In the genomic region with DNA sequence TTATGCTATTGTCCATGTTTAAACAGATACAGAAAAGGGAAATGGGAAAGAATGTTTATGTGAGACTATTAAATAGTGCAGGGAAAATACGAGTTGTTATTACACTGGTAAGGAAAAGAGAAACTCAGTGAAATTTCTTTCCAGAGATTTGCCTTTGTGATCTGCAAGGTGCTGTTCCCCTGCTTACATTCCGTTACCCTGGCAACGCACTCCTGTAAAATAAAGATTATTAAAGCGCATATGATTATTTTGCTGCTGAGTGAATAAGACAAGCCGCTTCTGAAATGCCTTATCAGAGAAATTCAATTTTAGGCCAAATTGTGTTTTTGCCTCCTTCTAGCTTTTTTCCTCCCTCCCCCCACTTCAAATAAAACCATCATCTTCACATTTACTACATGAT, we compare ENCODE assay signal across 16 cellular contexts.
DNase-seq lines count a peak whose midpoint lies in the region; FAIRE-seq and TF ChIP-seq lines count a peak whose summit lies in the region.
"Had no signal": no experiment of that assay in that cellular context is flagged by ENCODE, and none has a peak within 500 bp of the region (broad histone marks: within the 10 kb centered on the region; RNA-seq: fewer than 3 reads in every experiment).

No MANE protein-coding gene starts in this region.

- peaks cover 37% of the 10 kb centered on the region for H3K4me1 Mint-ChIP-seq in brain
- H3K4me1 Mint-ChIP-seq in mesothelial cell of epicardium: peaks cover 26% of the 10 kb centered on the region
- H3K4me1 Mint-ChIP-seq: IgD-negative memory B cell had no signal

- no peak for DNase-seq in GM18507 (ENCODE audit: extremely low spot score, insufficient read length, low read depth)
- DNase-seq in mesothelial cell of epicardium (ENCODE audit: low spot score in 2 of 2, unreplicated experiment in 2 of 2): no peak
- peak; percentile 38 for DNase-seq in putamen (ENCODE audit: low spot score)
- no peak for DNase-seq in A172 (ENCODE audit: low spot score)
- DNase-seq in NCI-H748 treated with DMSO at 0.1 percent for 48 hours (lab: John Stamatoyannopoulos, UW): no peak
- DNase-seq: ACHN; Caco-2; CD4-positive, alpha-beta T cell; GM23248 had no signal

- H3K27me3 Mint-ChIP-seq in brain (no peaks in the 10 kb centered on the region), mesothelial cell of epicardium (ENCODE audit: low read depth) (no peaks in the 10 kb centered on the region)
- H3K27me3 Mint-ChIP-seq: CD4-positive, alpha-beta T cell; IgD-negative memory B cell had no signal

- H3K36me3 Mint-ChIP-seq in brain (no peaks in the 10 kb centered on the region), mesothelial cell of epicardium (no peaks in the 10 kb centered on the region)

- H3K4me3 Mint-ChIP-seq in brain: no peak overlapping the region
- no peak overlapping the region for H3K4me3 Mint-ChIP-seq in mesothelial cell of epicardium
- H3K4me3 Mint-ChIP-seq: CD4-positive, alpha-beta T cell; IgD-negative memory B cell had no signal

- H3K27ac Mint-ChIP-seq in brain: peak overlapping the region in 3 of 5 experiments; percentile 35 to 82 (median 40)
- H3K27ac Mint-ChIP-seq in mesothelial cell of epicardium: peak overlapping the region; percentile 35
- H3K27ac Mint-ChIP-seq: CD4-positive, alpha-beta T cell; IgD-negative memory B cell had no signal

- H3K9me3 Mint-ChIP-seq in brain (no peaks in the 10 kb centered on the region), mesothelial cell of epicardium (no peaks in the 10 kb centered on the region)
- H3K9me3 Mint-ChIP-seq: CD4-positive, alpha-beta T cell; IgD-negative memory B cell had no signal

- TF ChIP-seq CTCF in brain (conservative IDR thresholded peaks at IDR 0.05) (no peak), mesothelial cell of epicardium (IDR thresholded peaks at IDR 0.05; ENCODE audit: unreplicated experiment) (no peak)

- peak; percentile 51 for FAIRE-seq in GM18507 (lab: Jason Lieb, UNC)
- FAIRE-seq: A204.1, D721Med, G401.6, GM12892, HepG2 had no signal
